In the genomic region with DNA sequence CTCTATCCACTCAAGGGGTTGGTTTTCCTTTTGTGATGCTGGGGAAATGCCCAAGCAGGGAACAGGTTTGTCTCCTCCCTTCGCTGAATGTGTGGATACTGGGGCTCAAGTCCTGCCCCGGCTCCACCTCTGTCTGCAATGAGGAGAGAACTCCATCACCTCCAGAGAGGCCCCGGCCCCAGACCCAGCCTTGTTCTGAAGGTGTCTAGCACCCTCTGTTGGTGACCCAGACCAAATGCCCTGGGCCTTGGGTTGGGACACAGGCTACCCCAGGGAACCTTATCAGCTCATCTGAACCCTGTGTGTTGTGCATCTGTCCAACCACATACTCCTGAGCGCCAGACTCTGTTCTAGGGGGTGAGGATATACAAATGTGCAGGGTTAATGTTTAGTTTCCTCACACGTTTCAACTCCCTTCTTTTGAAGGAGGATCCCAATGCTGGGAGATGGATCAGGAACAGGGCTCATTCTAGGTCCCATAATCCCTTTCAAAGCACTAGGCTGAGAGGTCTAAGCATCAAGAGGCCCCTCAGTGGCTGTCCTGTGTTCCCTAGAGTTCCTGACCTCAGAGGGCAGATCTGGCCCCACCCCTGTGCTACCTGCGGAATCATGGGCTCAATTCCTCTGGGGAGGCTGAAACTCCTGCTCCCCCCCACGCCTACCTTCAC, we compare ENCODE assay signal across 8 cellular contexts.
A peak's percentile ranks its signal among the peaks of the same experiment; 100 is the strongest.
DNase-seq lines count a peak whose midpoint lies in the region; ATAC-seq and TF ChIP-seq lines count a peak whose summit lies in the region.

No MANE protein-coding gene starts in this region.

- no peak overlapping the region for H3K27ac Mint-ChIP-seq in activated T-helper 17 cell treated with anti-CD3 and anti-CD28 coated beads, Interleukin-2, amount 50 U/mL, for 72 hours

- intact Hi-C loops in ovary (cut with DNase I): no loop called here

- TF ChIP-seq CTCF in Peyer's patch (IDR thresholded peaks at IDR 0.05) (peak in 5 of 6 experiments; percentile 9 to 66 (median 62)), cardiac muscle cell (IDR thresholded peaks at IDR 0.05; ENCODE audit: low read depth, low read length) (peak; percentile 82), ovary (IDR thresholded peaks at IDR 0.05) (no peak)

- H3K9me3 ChIP-seq in Peyer's patch: no peaks in the 10 kb centered on the region
- peaks cover 7% of the 10 kb centered on the region for H3K9me3 ChIP-seq in cardiac muscle cell (ENCODE audit: low read depth)
- H3K9me3 ChIP-seq in ovary: no peaks in the 10 kb centered on the region

- no peak overlapping the region for H3K4me3 Mint-ChIP-seq in activated T-helper 17 cell treated with anti-CD3 and anti-CD28 coated beads, Interleukin-2, amount 50 U/mL, for 72 hours

- no peak for TF ChIP-seq POLR2A in Peyer's patch (IDR thresholded peaks at IDR 0.05)
- no peak for TF ChIP-seq POLR2A in ovary (IDR thresholded peaks at IDR 0.05)

- H3K27ac ChIP-seq in Peyer's patch (no peak overlapping the region), cardiac muscle cell (no peak overlapping the region), ovary (no peak overlapping the region)

- WGBS in ovary, 3 donors: 58 to 75% (median 65%) methylated on average over 7 of the region's 7 CpGs

- H3K27me3 ChIP-seq in Peyer's patch (no peaks in the 10 kb centered on the region), cardiac muscle cell (no peaks in the 10 kb centered on the region), ovary (no peaks in the 10 kb centered on the region)

- DNase-seq in ELF-1 (ENCODE audit: low read depth, low spot score): peak; percentile 78
- peak in 2 of 3 donors; percentile 22 to 53 for DNase-seq in Peyer's patch
- DNase-seq in cardiac muscle cell (ENCODE audit: low read depth in 1 of 2, low spot score in 1 of 2): peak; percentile 60 to 65
- peak; percentile 3 to 17 for DNase-seq in stimulated activated CD4-positive, alpha-beta T cell treated with anti-CD3 and anti-CD28 coated beads, Interleukin-1b, Interleukin-23, amount 100 ng/mL, for 1 hour (ENCODE audit: low read depth in 2 of 2)
- DNase-seq in ovary: no peak
- no peak for DNase-seq in retina

- H3K4me1 ChIP-seq in Peyer's patch (no peaks in the 10 kb centered on the region), cardiac muscle cell (ENCODE audit: low read depth) (peaks cover 13% of the 10 kb centered on the region), ovary (ENCODE audit: insufficient read depth) (no peaks in the 10 kb centered on the region)

- no peak overlapping the region for H3K4me3 ChIP-seq in Peyer's patch
- H3K4me3 ChIP-seq in cardiac muscle cell: no peak overlapping the region
- H3K4me3 ChIP-seq in ovary: no peak overlapping the region

- no peaks in the 10 kb centered on the region for H3K9me3 Mint-ChIP-seq in activated T-helper 17 cell treated with anti-CD3 and anti-CD28 coated beads, Interleukin-2, amount 50 U/mL, for 72 hours

- no peak for TF ChIP-seq EP300 in ovary (IDR thresholded peaks at IDR 0.05)

- H3K36me3 Mint-ChIP-seq in activated T-helper 17 cell treated with anti-CD3 and anti-CD28 coated beads, Interleukin-2, amount 50 U/mL, for 72 hours (ENCODE audit: low read depth): no peaks in the 10 kb centered on the region

- peak; percentile 64 for ATAC-seq in HG02642 (IDR thresholded peaks at IDR 0.05; ENCODE audit: poor library complexity, unreplicated experiment)
- peak; percentile 79 for ATAC-seq in activated T-helper 17 cell treated with anti-CD3 and anti-CD28 coated beads, Interleukin-2, amount 50 U/mL, for 72 hours (replicated peaks)

- H3K27me3 Mint-ChIP-seq in activated T-helper 17 cell treated with anti-CD3 and anti-CD28 coated beads, Interleukin-2, amount 50 U/mL, for 72 hours: peaks cover 16% of the 10 kb centered on the region

- no peaks in the 10 kb centered on the region for H3K4me1 Mint-ChIP-seq in activated T-helper 17 cell treated with anti-CD3 and anti-CD28 coated beads, Interleukin-2, amount 50 U/mL, for 72 hours

- no peaks in the 10 kb centered on the region for H3K36me3 ChIP-seq in Peyer's patch
- no peaks in the 10 kb centered on the region for H3K36me3 ChIP-seq in cardiac muscle cell
- no peaks in the 10 kb centered on the region for H3K36me3 ChIP-seq in ovary

Comparison
In these comparisons a context has a peak if more than half of its experiments do, and no peak if none do; other contexts are left out.
1. DNase-seq: peak in ELF-1 (single experiment), Peyer's patch (2 of 3), cardiac muscle cell (2 of 2) and stimulated activated CD4-positive, alpha-beta T cell treated with anti-CD3 and anti-CD28 coated beads, Interleukin-1b, Interleukin-23, amount 100 ng/mL, for 1 hour (2 of 2); none in ovary (0 of 5) and retina (single experiment).
2. CTCF ChIP-seq: peak in Peyer's patch (5 of 6) and cardiac muscle cell (single experiment); none in ovary (0 of 3).